Comparison of ENCODE assay signal across 29 cellular contexts in genomic region chr7:29234438-29234837, GRCh38.
"Had no signal": no experiment of that assay in that cellular context is flagged by ENCODE, and none has a peak within 500 bp of the region (broad histone marks: within the 10 kb centered on the region; RNA-seq: fewer than 3 reads in every experiment).

No MANE protein-coding gene starts in this region.

- H3K27me3 ChIP-seq: adrenal gland, body of pancreas, colonic mucosa, gastrocnemius medialis, upper lobe of left lung, vagina had no signal

- H3K9me3 ChIP-seq: adrenal gland, body of pancreas, colonic mucosa, gastrocnemius medialis, left ventricle myocardium inferior, mucosa of descending colon, SK-N-SH, upper lobe of left lung, vagina had no signal

- H3K36me3 ChIP-seq: adrenal gland, colonic mucosa, gastrocnemius medialis, left ventricle myocardium inferior, upper lobe of left lung, vagina had no signal

- H3K27ac ChIP-seq: adrenal gland, body of pancreas, colonic mucosa, epithelial cell of prostate, gastrocnemius medialis, left ventricle myocardium inferior, upper lobe of left lung, vagina had no signal

- H3K4me1 Mint-ChIP-seq: activated naive CD4-positive, alpha-beta T cell treated with anti-CD3 and anti-CD28 coated beads, Interleukin-2, amount 50 U/mL, for 24 hours had no signal

- H3K27me3 Mint-ChIP-seq: activated naive CD4-positive, alpha-beta T cell treated with anti-CD3 and anti-CD28 coated beads, Interleukin-2, amount 50 U/mL, for 24 hours had no signal

- H3K4me2 ChIP-seq: SK-N-SH had no signal

- H3K9me2 ChIP-seq: SK-N-SH had no signal

- H3K36me3 Mint-ChIP-seq: activated naive CD4-positive, alpha-beta T cell treated with anti-CD3 and anti-CD28 coated beads, Interleukin-2, amount 50 U/mL, for 24 hours had no signal

- H3K4me3 Mint-ChIP-seq: activated naive CD4-positive, alpha-beta T cell treated with anti-CD3 and anti-CD28 coated beads, Interleukin-2, amount 50 U/mL, for 24 hours; nephron; stimulated activated naive CD8-positive, alpha-beta T cell treated with anti-CD3 and anti-CD28 coated beads, Interleukin-15, Interleukin-2, amounts not matched to agents 100 ng/mL and 50 ng/mL, for 24 hours; T-helper 1 cell treated with Interleukin-12 subunit alpha and Interleukin-12 subunit beta and Interleukin-4 antibody, amounts not matched to agents 30 μg/mL and 1 μg/mL, for 36 hours had no signal

- H3K9me3 Mint-ChIP-seq: activated naive CD4-positive, alpha-beta T cell treated with anti-CD3 and anti-CD28 coated beads, Interleukin-2, amount 50 U/mL, for 24 hours; nephron; stimulated activated naive CD8-positive, alpha-beta T cell treated with anti-CD3 and anti-CD28 coated beads, Interleukin-15, Interleukin-2, amounts not matched to agents 100 ng/mL and 50 ng/mL, for 24 hours; T-helper 1 cell treated with Interleukin-12 subunit alpha and Interleukin-12 subunit beta and Interleukin-4 antibody, amounts not matched to agents 30 μg/mL and 1 μg/mL, for 36 hours had no signal

- H3K4me3 ChIP-seq: adrenal gland, body of pancreas, colonic mucosa, gastrocnemius medialis, left ventricle myocardium inferior, lung, mucosa of descending colon, upper lobe of left lung, vagina had no signal

- H3K4me1 ChIP-seq: adrenal gland, colonic mucosa, gastrocnemius medialis, upper lobe of left lung, vagina had no signal

- ATAC-seq: body of pancreas, gastrocnemius medialis, mucosa of descending colon, right cardiac atrium had no signal

- H3K27ac Mint-ChIP-seq: nephron; T-helper 1 cell treated with Interleukin-12 subunit alpha and Interleukin-12 subunit beta and Interleukin-4 antibody, amounts not matched to agents 30 μg/mL and 1 μg/mL, for 36 hours had no signal

- DNase-seq: activated CD4-positive, alpha-beta T cell treated with anti-CD3 and anti-CD28 coated beads for 1 hour; activated CD8-positive, alpha-beta memory T cell treated with anti-CD3 and anti-CD28 coated beads, Interleukin-2, amount 50 U/mL, for 48 hours; activated gamma-delta T cell treated with Interleukin-2 at 50 U/mL for 16 hours; adrenal gland; aorta; body of pancreas; cerebellar nuclear complex; colonic mucosa; effector CD8-positive, alpha-beta T cell; gastrocnemius medialis; glutamatergic neuron; left ventricle myocardium inferior; mucosa of descending colon; posterior cingulate gyrus; right cardiac atrium; SK-N-SH; stimulated activated CD4-positive, alpha-beta T cell treated with anti-CD3 and anti-CD28 coated beads, Interleukin-15, amount 100 ng/mL, for 24 hours; stimulated activated CD4-positive, alpha-beta T cell treated with anti-CD3 and anti-CD28 coated beads, Interleukin-2, amount 100 ng/mL, for 24 hours; substantia nigra; SW 1271; T-helper 9 cell; upper lobe of left lung had no signal

- H3K9ac ChIP-seq: SK-N-SH had no signal
